Comparison of ENCODE assay signal across 8 cellular contexts in the genomic region with DNA sequence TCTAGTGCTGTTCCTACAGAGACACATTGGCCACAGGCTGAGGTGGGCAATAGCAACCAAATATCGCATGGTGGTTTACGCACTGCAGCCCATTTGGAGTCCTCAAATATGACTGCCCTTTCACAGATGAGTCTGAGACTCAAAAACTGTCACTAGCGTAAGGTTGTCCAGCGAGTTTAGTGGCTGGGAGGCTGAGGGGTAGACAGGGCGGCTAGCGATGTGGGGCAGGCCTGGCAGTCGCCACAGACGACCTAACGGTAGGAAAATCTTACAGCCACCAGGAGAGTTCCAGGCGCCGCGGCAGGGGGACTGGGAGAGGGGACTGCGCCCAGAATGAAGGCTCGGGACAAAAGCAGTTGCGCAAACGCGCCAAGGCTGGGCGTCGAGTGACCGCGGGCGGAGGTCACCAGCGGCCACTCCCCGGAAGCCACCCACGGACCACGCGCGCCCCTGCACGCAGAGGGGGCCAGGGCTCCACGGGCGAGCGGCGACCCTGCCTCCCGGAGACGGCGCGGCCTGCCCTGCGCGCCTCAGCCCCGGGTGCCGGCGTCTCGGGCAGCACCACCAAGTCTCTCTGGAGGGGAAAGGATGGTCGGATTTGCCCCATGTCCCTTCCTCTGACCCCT. TPM values are rescaled to one million over a fixed set of nuclear protein-coding genes. Genes with fewer than 3 reads are reported as not detected.
A peak's percentile ranks its signal among the peaks of the same experiment; 100 is the strongest.
DNase-seq lines count a peak whose midpoint lies in the region; ATAC-seq and TF ChIP-seq lines count a peak whose summit lies in the region.

No MANE protein-coding gene starts in this region.

- H3K4me3 ChIP-seq in LNCaP clone FGC (ENCODE audit: low read depth, low read length) (peak overlapping the region; percentile 69), brain microvascular endothelial cell (ENCODE audit: low read depth, low read length) (peak overlapping the region; percentile 69), subcutaneous abdominal adipose tissue (ENCODE audit: low read depth in 1 of 5, low read length in 5 of 5) (peak overlapping the region in 4 of 5 donors; percentile 69 to 90 (median 82))

- peaks cover 14 to 56% (median 46%) of the 10 kb centered on the region in 5 donors for H3K4me1 ChIP-seq in subcutaneous abdominal adipose tissue (ENCODE audit: control insufficient read depth in 5 of 5, insufficient read depth in 5 of 5, low read length in 5 of 5)

- no peak for DNase-seq in activated CD8-positive, alpha-beta memory T cell treated with anti-CD3 and anti-CD28 coated beads, Interleukin-2, amount 10 ng/mL, durations not matched to agents 7 days and 5 days
- no peak for DNase-seq in activated CD8-positive, alpha-beta memory T cell treated with anti-CD3 and anti-CD28 coated beads, Interleukin-2, amount 50 U/mL, for 4 hours
- DNase-seq in LNCaP clone FGC (ENCODE audit: low read depth) (no peak), brain microvascular endothelial cell (no peak), DMS153 (lab: John Stamatoyannopoulos, UW) (no peak), NOMO-1 treated with dmso at 0.1 percent for 144 hours (lab: John Stamatoyannopoulos, UW; ENCODE audit: unreplicated experiment) (no peak)

- H3K4me3 Mint-ChIP-seq in activated CD8-positive, alpha-beta memory T cell treated with anti-CD3 and anti-CD28 coated beads, Interleukin-2, amount 10 ng/mL, durations not matched to agents 7 days and 5 days = peak overlapping the region; percentile 81

- H3K27me3 ChIP-seq in brain microvascular endothelial cell (replicated peaks) (no peaks in the 10 kb centered on the region), layer of hippocampus (ENCODE audit: control insufficient read depth, insufficient read depth, low read length) (no peaks in the 10 kb centered on the region), subcutaneous abdominal adipose tissue (ENCODE audit: control insufficient read depth in 5 of 5, insufficient read depth in 4 of 5, low read length in 5 of 5) (no peaks in the 10 kb centered on the region)

- CTCF ChIA-PET in activated CD8-positive, alpha-beta memory T cell treated with anti-CD3 and anti-CD28 coated beads, Interleukin-2, amount 10 ng/mL, durations not matched to agents 7 days and 5 days (lab: Charles Lee) = no interaction called here

- H3K9me3 ChIP-seq in subcutaneous abdominal adipose tissue (ENCODE audit: control insufficient read depth in 5 of 5, low read length in 5 of 5) = no peaks in the 10 kb centered on the region

- ATAC-seq in activated CD8-positive, alpha-beta memory T cell treated with anti-CD3 and anti-CD28 coated beads, Interleukin-2, amount 10 ng/mL, durations not matched to agents 7 days and 5 days = no peak

- H3K27me3 Mint-ChIP-seq in activated CD8-positive, alpha-beta memory T cell treated with anti-CD3 and anti-CD28 coated beads, Interleukin-2, amount 10 ng/mL, durations not matched to agents 7 days and 5 days = no peaks in the 10 kb centered on the region

- H3K4me1 Mint-ChIP-seq in activated CD8-positive, alpha-beta memory T cell treated with anti-CD3 and anti-CD28 coated beads, Interleukin-2, amount 10 ng/mL, durations not matched to agents 7 days and 5 days = peaks cover 55% of the 10 kb centered on the region

- in situ Hi-C loops in brain microvascular endothelial cell (cut with HindIII; ENCODE audit: low pct_ligation_motif_present, low sequenced_read_pairs) = no loop called here

- H3K27ac Mint-ChIP-seq in activated CD8-positive, alpha-beta memory T cell treated with anti-CD3 and anti-CD28 coated beads, Interleukin-2, amount 10 ng/mL, durations not matched to agents 7 days and 5 days = peak overlapping the region; percentile 95

- TF ChIP-seq CTCF in LNCaP clone FGC (IDR thresholded peaks at IDR 0.05; ENCODE audit: control insufficient read depth, extremely low read depth, insufficient read depth) = no peak
- TF ChIP-seq CTCF in brain microvascular endothelial cell (IDR thresholded peaks at IDR 0.05; ENCODE audit: low read depth, low read length, missing control alignments) = no peak

- no peaks in the 10 kb centered on the region for H3K9me3 Mint-ChIP-seq in activated CD8-positive, alpha-beta memory T cell treated with anti-CD3 and anti-CD28 coated beads, Interleukin-2, amount 10 ng/mL, durations not matched to agents 7 days and 5 days (ENCODE audit: low read depth)

- peaks cover 3% of the 10 kb centered on the region for H3K36me3 Mint-ChIP-seq in activated CD8-positive, alpha-beta memory T cell treated with anti-CD3 and anti-CD28 coated beads, Interleukin-2, amount 10 ng/mL, durations not matched to agents 7 days and 5 days

- H3K9ac ChIP-seq in subcutaneous abdominal adipose tissue (ENCODE audit: low read length in 5 of 5) = peak overlapping the region; percentile 17 to 95 (median 84)

- H3K27ac ChIP-seq in brain microvascular endothelial cell (peak overlapping the region; percentile 90), layer of hippocampus (ENCODE audit: low read depth, low read length) (peak overlapping the region; percentile 99), subcutaneous abdominal adipose tissue (ENCODE audit: low read depth, low read length) (peak overlapping the region; percentile 98)

- H3K36me3 ChIP-seq in brain microvascular endothelial cell (replicated peaks) = no peaks in the 10 kb centered on the region
- H3K36me3 ChIP-seq in subcutaneous abdominal adipose tissue (ENCODE audit: control insufficient read depth in 5 of 5, insufficient read depth in 5 of 5, low read length in 5 of 5) = no peaks in the 10 kb centered on the region

RNA-seq across cellular contexts. Expression of gene MAP1LC3B, which starts 0.7 kb away (rescaled TPM):
- total RNA-seq in activated CD8-positive, alpha-beta memory T cell treated with anti-CD3 and anti-CD28 coated beads, Interleukin-2, amount 10 ng/mL, durations not matched to agents 7 days and 5 days = 10 to 100 TPM; 45.4 to 50.8 TPM

RNA-seq across cellular contexts. Expression of gene FBXO31, which starts 7.9 kb away (rescaled TPM):
- total RNA-seq in activated CD8-positive, alpha-beta memory T cell treated with anti-CD3 and anti-CD28 coated beads, Interleukin-2, amount 10 ng/mL, durations not matched to agents 7 days and 5 days = 10 to 100 TPM; 38.8 TPM
